Comparison of ENCODE assay signal across 8 cellular contexts in genomic region chr19:37370880-37371661, GRCh38. TPM values are rescaled to one million over a fixed set of nuclear protein-coding genes. Genes with fewer than 3 reads are reported as not detected.
DNase-seq lines count a peak whose midpoint lies in the region; ATAC-seq, FAIRE-seq and TF ChIP-seq lines count a peak whose summit lies in the region.

TSS of gene ZNF527 (plus strand) at chr19:37371099. CDS start at chr19:37374199, 3,100 bp downstream.

- peak in 1 of 2 experiments; percentile 26; a peak in 1 of 4 replicates for TF ChIP-seq EP300 in HepG2 (IDR thresholded peaks at IDR 0.05; ENCODE audit: low read depth in 2 of 2, low read length in 2 of 2)
- 0 out of 2 replicates have a peak, but pooled peaks have one; percentile 18 for TF ChIP-seq EP300 in HepG2 (CRISPR knock-in tag; IDR thresholded peaks at IDR 0.05; ENCODE audit: borderline replicate concordance)

- peak within 1 kb of the TSS; percentile 94 for H3K4me2 ChIP-seq in HepG2 (ENCODE audit: low read depth, low read length)

- H3K27ac Mint-ChIP-seq in CD14-positive monocyte, result peak within 1 kb of the TSS; percentile 95 to 98 (median 96)

- ATAC-seq in GM19372 (IDR thresholded peaks at IDR 0.05; ENCODE audit: low read depth, unreplicated experiment), result peak; percentile 87
- peak; percentile 94 for ATAC-seq in HG03521 (IDR thresholded peaks at IDR 0.05; ENCODE audit: unreplicated experiment)
- peak; percentile 98 for ATAC-seq in HepG2

- DNase-seq in CD14-positive monocyte (ENCODE audit: low spot score) (peak; percentile 93), NCI-H748 (lab: John Stamatoyannopoulos, UW; ENCODE audit: unreplicated experiment) (peak; percentile 99), dermis microvascular lymphatic vessel endothelial cell (ENCODE audit: low read depth in 2 of 2) (peak; percentile 96 to 98), HepG2 (ENCODE audit: low spot score) (peak; percentile 96)
- DNase-seq in activated CD4-positive, alpha-beta T cell treated with anti-CD3 and anti-CD28 coated beads, Interleukin-2, amount 50 U/mL, for 48 hours, result peak; percentile 94 to 97
- peak; percentile 88 to 90 for DNase-seq in stimulated activated CD4-positive, alpha-beta T cell treated with anti-CD3 and anti-CD28 coated beads, Interleukin-2, amount 100 ng/mL, for 48 hours

- peak within 1 kb of the TSS; percentile 99 to 100 for H3K4me3 Mint-ChIP-seq in CD14-positive monocyte

- H3K4me1 Mint-ChIP-seq in CD14-positive monocyte, result peaks cover 9% of the 10 kb centered on the region

- H3K27me3 Mint-ChIP-seq in CD14-positive monocyte (ENCODE audit: low read depth in 3 of 3), result peaks cover 0 to 2% (median 0%) of the 10 kb centered on the region in 3 donors

- no peak for TF ChIP-seq CTCF in CD14-positive monocyte (IDR thresholded peaks at IDR 0.05)
- TF ChIP-seq CTCF in HepG2 (CRISPR knock-in tag; IDR thresholded peaks at IDR 0.05), result peak; percentile 24; the same call in 1 of the 2 replicates

- intact Hi-C loops in CD14-positive monocyte (cut with micrococcal nuclease) (loop anchor here (2.0 to 10.0 kb wide), 6 partner anchors 39 to 406 kb away; partner anchors contain the start of genes ZNF383 (in 2 of the 2), ZNF569 (in 2 of the 2), ZNF585B (in 2 of the 2) and ZNF570 (in 1 of the 2)), HepG2 (cut with micrococcal nuclease; ENCODE audit: unreplicated experiment) (loop anchor here (2.0 to 5.0 kb wide), 3 partner anchors 54 to 346 kb away; partner anchors contain the start of genes ZNF569, ZNF570 and ZNF607)

- FAIRE-seq in HepG2 (lab: Jason Lieb, UNC), result peak; percentile 89

- TSS peak; percentile 81 for BruUV-seq in HepG2 (replicated peaks; lab: Mats Ljungman, UMichigan)

- peaks cover 0 to 8% of the 10 kb centered on the region in 2 experiments; a peak in 2 of 5 replicates for H3K36me3 ChIP-seq in HepG2 (replicated peaks in 1 of 2; ENCODE audit: control insufficient read depth in 1 of 2, insufficient read depth in 2 of 2, low read length in 2 of 2)

- POLR2A ChIA-PET in HepG2 (lab: Yijun Ruan, JAX), result interaction anchor here (0.5 to 1.7 kb wide), 17 partner anchors 17 to 1678 kb away, joined by 3 to 17 read pairs (median 5); partner anchors contain the start of genes SIPA1L3, ZNF260, ZNF345 and ZNF383

- H3K27ac ChIP-seq in HepG2 (ENCODE audit: extremely low read length, insufficient read depth, low read length), result peak within 1 kb of the TSS; percentile 67

- peaks cover 41% of the 10 kb centered on the region; the same call in 1 of the 2 replicates for H3K9me3 ChIP-seq in HepG2 (ENCODE audit: low read length)

- peak within 1 kb of the TSS; percentile 58 to 86 (median 80) for H3K4me3 ChIP-seq in HepG2 (replicated peaks in 1 of 3; ENCODE audit: insufficient read depth in 1 of 3, low read depth in 2 of 3, low read length in 3 of 3)

- peak in 1 of 2 experiments; percentile 85 for TF ChIP-seq POLR2A in HepG2 (IDR thresholded peaks at IDR 0.05; ENCODE audit: insufficient read depth in 1 of 2, low read depth in 2 of 2, low read length in 2 of 2)

- WGBS in HepG2 (ENCODE audit: low lambda C conversion rate), result 0% methylated on average over 6 of the region's 58 CpGs

- H3K9ac ChIP-seq in HepG2 (ENCODE audit: insufficient read depth, low read depth, low read length), result peak within 1 kb of the TSS; percentile 83

- peaks cover 8% of the 10 kb centered on the region for H3K4me1 ChIP-seq in HepG2 (ENCODE audit: insufficient read depth, low read length)

- peak within 1 kb of the TSS; percentile 99 for H2AFZ ChIP-seq in HepG2 (ENCODE audit: low read length)

- peaks cover 2 to 3% of the 10 kb centered on the region in 2 donors for H3K36me3 Mint-ChIP-seq in CD14-positive monocyte

- H3K27me3 ChIP-seq in HepG2 (ENCODE audit: control insufficient read depth in 1 of 2, insufficient read depth in 2 of 2, low read length in 2 of 2), result no peaks in the 10 kb centered on the region; a peak in 1 of 5 replicates

- in situ Hi-C loops in HepG2 (cut with HindIII; ENCODE audit: extremely low pct_ligation_motif_present, low pct_unique_long_range_greater_than_20kb), result no loop called here

- H3K79me2 ChIP-seq in HepG2 (ENCODE audit: insufficient read depth, low read length), result peaks cover 3% of the 10 kb centered on the region

- no peaks in the 10 kb centered on the region for H4K20me1 ChIP-seq in HepG2 (ENCODE audit: insufficient read depth, low read length)

- CTCF ChIA-PET in HepG2 (lab: Yijun Ruan, JAX; ENCODE audit: low intra/inter-chr PET ratio, low total read pairs), result no interaction called here

- peaks cover 8 to 57% (median 37%) of the 10 kb centered on the region in 7 donors for H3K9me3 Mint-ChIP-seq in CD14-positive monocyte

- TF ChIP-seq RAD21 in HepG2 (CRISPR knock-in tag; IDR thresholded peaks at IDR 0.05), result peak; percentile 47; the same call in 1 of the 2 replicates

TF ChIP-seq in HepG2, 621 proteins besides CTCF, POLR2A, EP300 and RAD21 (continues in another document):
- TF ChIP-seq ZNF331 (CRISPR knock-in tag; IDR thresholded peaks at IDR 0.05) (peak; percentile 39; the same call in 1 of the 2 replicates), ZNF441 (CRISPR knock-in tag; IDR thresholded peaks at IDR 0.05; ENCODE audit: borderline replicate concordance) (no peak), ZNF124 (CRISPR knock-in tag; IDR thresholded peaks at IDR 0.05) (0 out of 2 replicates have a peak, but pooled peaks have one; percentile 29), HINFP (CRISPR knock-in tag; IDR thresholded peaks at IDR 0.05; ENCODE audit: low read depth) (0 out of 2 replicates have a peak, but pooled peaks have one; percentile 30), ZFP90 (CRISPR knock-in tag; IDR thresholded peaks at IDR 0.05; ENCODE audit: borderline replicate concordance) (peak; percentile 59; the same call in 1 of the 2 replicates), HOXD1 (CRISPR knock-in tag; IDR thresholded peaks at IDR 0.05) (0 out of 2 replicates have a peak, but pooled peaks have one; percentile 41), PAWR (CRISPR knock-in tag; IDR thresholded peaks at IDR 0.05; ENCODE audit: borderline replicate concordance) (0 out of 2 replicates have a peak, but pooled peaks have one; percentile 45), ZSCAN31 (CRISPR knock-in tag; IDR thresholded peaks at IDR 0.05; ENCODE audit: low read depth) (0 out of 2 replicates have a peak, but pooled peaks have one; percentile 76), BORCS8-MEF2B (CRISPR knock-in tag; IDR thresholded peaks at IDR 0.05) (0 out of 2 replicates have a peak, but pooled peaks have one; percentile 23), MAX (IDR thresholded peaks at IDR 0.05) (peak; percentile 87), MIER3 (CRISPR knock-in tag; IDR thresholded peaks at IDR 0.05; ENCODE audit: borderline replicate concordance) (no peak; the same call in 1 of the 2 replicates), THRA (CRISPR knock-in tag; IDR thresholded peaks at IDR 0.05; ENCODE audit: borderline replicate concordance) (peak; percentile 58; the same call in 1 of the 2 replicates)

RNA-seq across cellular contexts. Expression of gene ZNF527, which starts in this region (rescaled TPM):
- polyA plus RNA-seq in CD14-positive monocyte (1 to 10 TPM; 1.3 to 1.6 TPM), HepG2 (2011; rRNA removed) (1.0 and 1.5 TPM in 2 replicates)
- total RNA-seq in dermis microvascular lymphatic vessel endothelial cell (2.8 and 4.6 TPM in 2 replicates), HepG2 (2016; rRNA removed; fragmentation: Illumina TruSeq; extraction: Trizol) (3.5 and 4.2 TPM in 2 replicates)
- total RNA-seq in HepG2 (2016; cell fraction: cytosol; rRNA removed; fragmentation: Illumina TruSeq; extraction: Trizol; ENCODE audit: low read depth), result 0.40 and 0.71 TPM in 2 replicates
- 3.8 and 3.9 TPM in 2 replicates for total RNA-seq in HepG2 (2016; cell fraction: insoluble cytoplasmic fraction; rRNA removed; fragmentation: Illumina TruSeq; extraction: Trizol)
- 1.6 and 1.9 TPM in 2 replicates for total RNA-seq in HepG2 (2016; cell fraction: membrane; rRNA removed; fragmentation: Illumina TruSeq; extraction: Trizol)
- total RNA-seq in HepG2 (2016; cell fraction: nucleus; rRNA removed; fragmentation: Illumina TruSeq; extraction: Trizol), result 4.9 and 5.8 TPM in 2 replicates
- polyA plus RNA-seq in HepG2 (2011; cell fraction: cytosol; rRNA removed), result 0.52 and 0.82 TPM in 2 replicates
- polyA plus RNA-seq in HepG2 (2011; cell fraction: nucleus; rRNA removed), result 1.2 and 2.0 TPM in 2 replicates
- 0.68 and 1.6 TPM in 2 replicates for polyA plus RNA-seq in HepG2 (2012)
- 0.25 and 0.35 TPM in 2 replicates for polyA plus RNA-seq in HepG2 (2016; cell fraction: cytosol; fragmentation: Illumina TruSeq; extraction: Trizol; ENCODE audit: low read depth)
- polyA plus RNA-seq in HepG2 (2016; cell fraction: insoluble cytoplasmic fraction; fragmentation: Illumina TruSeq; extraction: Trizol; ENCODE audit: low read depth), result 2.2 and 2.5 TPM in 2 replicates
- polyA plus RNA-seq in HepG2 (2016; cell fraction: membrane; fragmentation: Illumina TruSeq; extraction: Trizol; ENCODE audit: low read depth), result 0.51 and 0.65 TPM in 2 replicates
- 6.7 and 8.5 TPM in 2 replicates for polyA plus RNA-seq in HepG2 (2016; cell fraction: nucleus; fragmentation: Illumina TruSeq; extraction: Trizol; ENCODE audit: insufficient read depth, low read depth)
- 1.5 and 4.1 TPM in 2 replicates for polyA minus RNA-seq in HepG2 (2011; rRNA and poly(A)+ RNA removed; ENCODE audit: low replicate concordance)
- polyA minus RNA-seq in HepG2 (2011; cell fraction: cytosol; rRNA and poly(A)+ RNA removed), result 0.79 and 1.4 TPM in 2 replicates
- 9.0 and 9.6 TPM in 2 replicates for polyA minus RNA-seq in HepG2 (2011; cell fraction: nucleus; rRNA and poly(A)+ RNA removed)

Comparison
In these comparisons a context has a peak if more than half of its experiments do, and no peak if none do; other contexts are left out.
1. Peak in every context shown above with its lines: DNase-seq, ATAC-seq, H3K4me3 ChIP-seq and H3K27ac ChIP-seq.